ENCODE assay signal across 5 cellular contexts in genomic region chr11:13436831-13437230, GRCh38. TPM values are rescaled to one million over a fixed set of nuclear protein-coding genes. Genes with fewer than 3 reads are reported as not detected.
"Had no signal": no experiment of that assay in that cellular context is flagged by ENCODE, and none has a peak within 500 bp of the region (broad histone marks: within the 10 kb centered on the region; RNA-seq: fewer than 3 reads in every experiment).

No MANE protein-coding gene starts in this region.

RNA-seq across cellular contexts. Expression of gene PTH, which starts 59.0 kb away (rescaled TPM):
- total RNA-seq: HT-29, M059J, OCI-LY7, PC-3, SJCRH30 had no signal
